ENCODE assay signal across 10 cellular contexts in the genomic region with DNA sequence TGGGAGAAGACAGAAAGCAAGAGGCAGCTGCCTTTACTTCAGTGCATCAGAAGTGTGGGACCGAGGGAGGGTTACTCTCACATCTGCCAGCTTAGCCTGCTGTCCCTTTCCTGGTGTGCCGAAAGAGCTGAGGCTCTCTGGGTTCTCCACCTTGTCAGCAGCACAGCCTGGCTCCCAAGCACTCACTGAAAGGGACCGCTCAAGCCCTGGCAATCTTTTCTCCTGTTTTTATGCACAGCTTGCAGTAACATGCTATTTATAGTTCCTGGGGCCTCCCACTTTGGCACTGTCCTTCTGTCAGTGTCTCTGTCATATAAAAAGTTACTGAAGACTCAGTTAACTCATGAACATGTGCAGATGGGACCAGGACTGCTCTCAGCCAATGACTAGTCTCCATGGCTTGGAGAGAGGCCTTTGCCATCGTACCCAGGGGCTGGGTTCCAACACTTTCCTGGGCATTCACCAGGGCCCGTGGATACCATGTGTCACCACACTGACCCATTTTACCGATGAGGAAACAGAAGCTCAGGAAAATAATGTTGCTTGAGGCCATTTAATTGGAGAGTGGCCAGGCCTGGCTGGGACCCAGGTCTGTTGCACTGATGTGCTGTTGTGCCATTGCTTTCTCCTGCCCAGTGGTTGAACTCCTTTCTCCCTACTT. TPM values are rescaled to one million over a fixed set of nuclear protein-coding genes. Genes with fewer than 3 reads are reported as not detected.
DNase-seq lines count a peak whose midpoint lies in the region; ATAC-seq, FAIRE-seq and TF ChIP-seq lines count a peak whose summit lies in the region.
"Had no signal": no experiment of that assay in that cellular context is flagged by ENCODE, and none has a peak within 500 bp of the region (broad histone marks: within the 10 kb centered on the region; RNA-seq: fewer than 3 reads in every experiment).

No MANE protein-coding gene starts in this region.

- H3K9me3 ChIP-seq in upper lobe of right lung: no peaks in the 10 kb centered on the region
- H3K9me3 ChIP-seq: HAP-1 had no signal

- 21 to 24% methylated on average over 6 of the region's 6 CpGs for WGBS in lower leg skin, 2 donors

- H3K27ac Mint-ChIP-seq in HFFc6: peak overlapping the region; percentile 68

- H3K36me3 ChIP-seq in upper lobe of right lung: no peaks in the 10 kb centered on the region
- H3K36me3 ChIP-seq: HAP-1 had no signal

- peaks cover 54% of the 10 kb centered on the region for H3K4me1 Mint-ChIP-seq in HFFc6 (ENCODE audit: low read depth)

- no peak for FAIRE-seq in GM12892 (lab: Jason Lieb, UNC)

- H3K27me3 Mint-ChIP-seq in HFFc6 (ENCODE audit: insufficient read depth): peaks cover 7% of the 10 kb centered on the region

- no peak overlapping the region for H3K4me3 ChIP-seq in upper lobe of right lung
- H3K4me3 ChIP-seq in lower leg skin (ENCODE audit: low read depth, poor library complexity, severe bottlenecking): no peak overlapping the region
- H3K4me3 ChIP-seq: HAP-1 had no signal

- H3K4me3 Mint-ChIP-seq in HFFc6: no peak overlapping the region; the same call in 1 of the 2 replicates

- H3K27me3 ChIP-seq in upper lobe of right lung: no peaks in the 10 kb centered on the region

- peak; percentile 12 for ATAC-seq in left lobe of liver
- no peak for ATAC-seq in upper lobe of right lung
- ATAC-seq: esophagus mucosa had no signal

- no peak for TF ChIP-seq POLR2A in lower leg skin (IDR thresholded peaks at IDR 0.05)
- TF ChIP-seq POLR2A in GM12892 (IDR thresholded peaks at IDR 0.05; ENCODE audit: low read depth, low read length): no peak

- peak overlapping the region; percentile 20 for H3K27ac ChIP-seq in upper lobe of right lung

- intact Hi-C loops in upper lobe of right lung (cut with DNase I): no loop called here
- intact Hi-C loops in lower leg skin (cut with DNase I; ENCODE audit: low total_unique reads): no loop called here

- no peak for TF ChIP-seq CTCF in HFFc6 (IDR thresholded peaks at IDR 0.05)
- TF ChIP-seq CTCF in upper lobe of right lung (IDR thresholded peaks at IDR 0.05): no peak
- TF ChIP-seq CTCF in lower leg skin (IDR thresholded peaks at IDR 0.05): no peak

- peaks cover 6% of the 10 kb centered on the region; the same call in 1 of the 2 replicates for H3K9me3 Mint-ChIP-seq in HFFc6

- peak; percentile 48 for DNase-seq in HFFc6
- peak; percentile 63 for DNase-seq in cerebellar cortex (ENCODE audit: low spot score)
- no peak for DNase-seq in left lobe of liver (ENCODE audit: low spot score)
- DNase-seq in upper lobe of right lung: no peak
- no peak for DNase-seq in hippocampal formation (lab: John Stamatoyannopoulos, UW)
- no peak for DNase-seq in lower leg skin (ENCODE audit: low spot score in 2 of 2)
- no peak for DNase-seq in GM12892 (ENCODE audit: insufficient read length)
- DNase-seq: T-helper 1 cell had no signal

- H3K4me1 ChIP-seq in upper lobe of right lung: peaks cover 23% of the 10 kb centered on the region
- H3K4me1 ChIP-seq: HAP-1 had no signal

- H3K36me3 Mint-ChIP-seq in HFFc6 (ENCODE audit: low read depth): peaks cover 45% of the 10 kb centered on the region

RNA-seq across cellular contexts. Expression of gene PANK2, which starts 46.2 kb away (rescaled TPM):
- 10 to 100 TPM; 34.5 to 40.7 (median 38.3) TPM for total RNA-seq in HFFc6 (2021; fragmentation: NEBNext Ultra II Directional; extraction: Animal tissue kit (Norgen Biotek cat#: 25700))
- total RNA-seq in left lobe of liver (14.7 TPM), upper lobe of right lung (37.6 TPM), lower leg skin (10 to 100 TPM; 35.7 to 44.1 (median 42.3) TPM)
- polyA plus RNA-seq in GM12892 (2012; ENCODE audit: missing spikeins): 27.8 TPM

Comparison
In these comparisons a context has a peak if more than half of its experiments do, and no peak if none do; other contexts are left out.
1. DNase-seq: peak in HFFc6 (single experiment) and cerebellar cortex (single experiment); none in left lobe of liver (single experiment), upper lobe of right lung (single experiment), hippocampal formation (0 of 2), lower leg skin (0 of 2) and GM12892 (single experiment).